Comparison of ENCODE assay signal across 7 cellular contexts in genomic region chr17:31198666-31199065, GRCh38.
DNase-seq lines count a peak whose midpoint lies in the region; TF ChIP-seq lines count a peak whose summit lies in the region.
"Not testable (repeated sequence)": the region's sequence is repeated elsewhere in the genome, so short reads cannot be mapped to it uniquely, and the experiment has no call there.

No MANE protein-coding gene starts in this region.

- not testable (repeated sequence) for H2AFZ ChIP-seq in ACC112 (ENCODE audit: low read length, unreplicated experiment); mesenchymal stem cell (ENCODE audit: low read depth, low read length)

- H3K18ac ChIP-seq in mesenchymal stem cell (ENCODE audit: low read depth in 1 of 2, low read length in 2 of 2) = not testable (repeated sequence)

- peaks cover 18% of the 10 kb centered on the region for H3K4me1 ChIP-seq in ACC112 (ENCODE audit: control insufficient read depth, insufficient read depth, low read length, unreplicated experiment)
- H3K4me1 ChIP-seq in mesenchymal stem cell (ENCODE audit: control insufficient read depth, insufficient read depth, low read depth, low read length) = not testable (repeated sequence)

- not testable (repeated sequence) for H3K9me3 ChIP-seq in mesenchymal stem cell (ENCODE audit: control insufficient read depth, low read length)

- not testable (repeated sequence) for H3K27me3 Mint-ChIP-seq in activated naive CD4-positive, alpha-beta T cell treated with anti-CD3 and anti-CD28 coated beads for 36 hours (ENCODE audit: low read depth)

- H3K36me3 Mint-ChIP-seq in activated naive CD4-positive, alpha-beta T cell treated with anti-CD3 and anti-CD28 coated beads for 36 hours (ENCODE audit: low read depth) = not testable (repeated sequence)

- not testable (repeated sequence) for H4K8ac ChIP-seq in mesenchymal stem cell (ENCODE audit: low read length)

- not testable (repeated sequence) for H3K23ac ChIP-seq in mesenchymal stem cell (ENCODE audit: low read length in 2 of 2)

- not testable (repeated sequence) for H3K79me2 ChIP-seq in ACC112 (ENCODE audit: control insufficient read depth, insufficient read depth, low read length, unreplicated experiment)

- not testable (repeated sequence) for H2BK5ac ChIP-seq in mesenchymal stem cell (ENCODE audit: low read depth, low read length, poor library complexity, severe bottlenecking)

- H3K4ac ChIP-seq in mesenchymal stem cell (ENCODE audit: low read depth in 1 of 2, low read length in 2 of 2) = not testable (repeated sequence)

- not testable (repeated sequence) for H3K4me3 Mint-ChIP-seq in activated naive CD4-positive, alpha-beta T cell treated with anti-CD3 and anti-CD28 coated beads for 36 hours

- H2AK5ac ChIP-seq in mesenchymal stem cell (ENCODE audit: low read length, severe bottlenecking) = not testable (repeated sequence)

- peak; percentile 35 for DNase-seq in HCEC 1CT
- DNase-seq in MV-4-11 (lab: John Stamatoyannopoulos, UW) = peak; percentile 8
- peak; percentile 12 for DNase-seq in activated naive CD4-positive, alpha-beta T cell treated with anti-CD3 and anti-CD28 coated beads for 36 hours
- DNase-seq in choroid plexus epithelial cell (ENCODE audit: low read depth) = peak; percentile 13
- DNase-seq in fibroblast of the aortic adventitia (ENCODE audit: low read depth) = peak; percentile 32
- peak; percentile 26 for DNase-seq in mesenchymal stem cell

- CTCF ChIA-PET in activated naive CD4-positive, alpha-beta T cell treated with anti-CD3 and anti-CD28 coated beads for 36 hours (lab: Charles Lee) = not testable (repeated sequence)

- H4K91ac ChIP-seq in mesenchymal stem cell (ENCODE audit: low read length) = not testable (repeated sequence)

- H3K4me2 ChIP-seq in mesenchymal stem cell (ENCODE audit: low read length, poor library complexity, severe bottlenecking) = not testable (repeated sequence)

- H3K27me3 ChIP-seq in ACC112 (ENCODE audit: insufficient read depth, low read length); mesenchymal stem cell (ENCODE audit: control insufficient read depth in 1 of 2, insufficient read depth in 1 of 2, low read length in 2 of 2): not testable (repeated sequence)

- H3K36me3 ChIP-seq in ACC112 (ENCODE audit: insufficient read depth, low read length) = not testable (repeated sequence)
- peaks cover 0 to 26% of the 10 kb centered on the region in 2 experiments for H3K36me3 ChIP-seq in mesenchymal stem cell (ENCODE audit: control insufficient read depth in 1 of 2, insufficient read depth in 2 of 2, low read depth in 1 of 2, low read length in 2 of 2)

- H3K4me1 Mint-ChIP-seq in activated naive CD4-positive, alpha-beta T cell treated with anti-CD3 and anti-CD28 coated beads for 36 hours (ENCODE audit: low read depth) = not testable (repeated sequence)

- not testable (repeated sequence) for H2BK12ac ChIP-seq in mesenchymal stem cell (ENCODE audit: low read length in 2 of 2)

- not testable (repeated sequence) for H2BK15ac ChIP-seq in mesenchymal stem cell (ENCODE audit: low read depth, poor library complexity, severe bottlenecking)

- H3K79me1 ChIP-seq in mesenchymal stem cell (replicated peaks; ENCODE audit: low read length, poor library complexity, severe bottlenecking) = not testable (repeated sequence)

- peak overlapping the region; percentile 43 for H3K9ac ChIP-seq in mesenchymal stem cell (ENCODE audit: low read length)

- not testable (repeated sequence) for H3K9me3 Mint-ChIP-seq in activated naive CD4-positive, alpha-beta T cell treated with anti-CD3 and anti-CD28 coated beads for 36 hours

- not testable (repeated sequence) for H3K4me3 ChIP-seq in ACC112 (ENCODE audit: low read depth, low read length); choroid plexus epithelial cell (ENCODE audit: low read depth, low read length); fibroblast of the aortic adventitia (ENCODE audit: low read depth, low read length); mesenchymal stem cell (ENCODE audit: insufficient read depth in 1 of 2, low read depth in 1 of 2, low read length in 2 of 2)

- H2BK120ac ChIP-seq in mesenchymal stem cell (ENCODE audit: low read depth, low read length) = not testable (repeated sequence)

- H3K27ac ChIP-seq in ACC112 (ENCODE audit: low read depth, low read length) = peak overlapping the region; percentile 33; the same call in 1 of the 2 replicates
- not testable (repeated sequence) for H3K27ac ChIP-seq in mesenchymal stem cell (ENCODE audit: low read length, poor library complexity, severe bottlenecking)

- not testable (repeated sequence) for TF ChIP-seq CTCF in choroid plexus epithelial cell (conservative IDR thresholded peaks at IDR 0.05; ENCODE audit: low read depth, low read length); fibroblast of the aortic adventitia (IDR thresholded peaks at IDR 0.05; ENCODE audit: insufficient read depth, low read length)

- WGBS in mesenchymal stem cell = 93% methylated on average over 1 of the region's 2 CpGs

- not testable (repeated sequence) for H3K14ac ChIP-seq in mesenchymal stem cell (ENCODE audit: low read length in 2 of 2)

- intact Hi-C loops in activated naive CD4-positive, alpha-beta T cell treated with anti-CD3 and anti-CD28 coated beads for 36 hours (cut with micrococcal nuclease) = not testable (repeated sequence)

- H3K27ac Mint-ChIP-seq in activated naive CD4-positive, alpha-beta T cell treated with anti-CD3 and anti-CD28 coated beads for 36 hours = not testable (repeated sequence)
